ENCODE assay signal across 21 cellular contexts in genomic region chr12:693937-694533, GRCh38. TPM values are rescaled to one million over a fixed set of nuclear protein-coding genes. Genes with fewer than 3 reads are reported as not detected.
"Had no signal": no experiment of that assay in that cellular context is flagged by ENCODE, and none has a peak within 500 bp of the region (broad histone marks: within the 10 kb centered on the region; RNA-seq: fewer than 3 reads in every experiment).

No MANE protein-coding gene starts in this region.

- H3K4me1 ChIP-seq: foreskin keratinocyte, sigmoid colon, testis, upper lobe of left lung had no signal

- H3K27ac Mint-ChIP-seq: activated B cell treated with CpG ODN at 0.5 μM for 24 hours; activated CD8-positive, alpha-beta T cell treated with anti-CD3 and anti-CD28 coated beads for 36 hours; activated naive CD8-positive, alpha-beta T cell treated with anti-CD3 and anti-CD28 coated beads for 36 hours; brain; nephron; stimulated activated naive CD8-positive, alpha-beta T cell treated with anti-CD3 and anti-CD28 coated beads, Interleukin-15, Interleukin-2, amounts not matched to agents 100 ng/mL and 50 ng/mL, for 24 hours; T-helper 17 cell had no signal

- H3K36me3 ChIP-seq: sigmoid colon, spleen, upper lobe of left lung had no signal

- H3K27me3 ChIP-seq: foreskin keratinocyte, sigmoid colon, spleen, testis, upper lobe of left lung had no signal

- H3K27me3 Mint-ChIP-seq: activated B cell treated with CpG ODN at 0.5 μM for 24 hours; activated CD8-positive, alpha-beta T cell treated with anti-CD3 and anti-CD28 coated beads for 36 hours; activated naive CD8-positive, alpha-beta T cell treated with anti-CD3 and anti-CD28 coated beads for 36 hours; brain; central memory CD8-positive, alpha-beta T cell; memory B cell; stimulated activated naive CD8-positive, alpha-beta T cell treated with anti-CD3 and anti-CD28 coated beads, Interleukin-15, Interleukin-2, amounts not matched to agents 100 ng/mL and 50 ng/mL, for 24 hours; T-helper 17 cell had no signal

- H3K4me3 Mint-ChIP-seq: activated B cell treated with CpG ODN at 0.5 μM for 24 hours; activated CD8-positive, alpha-beta T cell treated with anti-CD3 and anti-CD28 coated beads for 36 hours; activated naive CD8-positive, alpha-beta T cell treated with anti-CD3 and anti-CD28 coated beads for 36 hours; brain; central memory CD8-positive, alpha-beta T cell; memory B cell; nephron; stimulated activated naive CD8-positive, alpha-beta T cell treated with anti-CD3 and anti-CD28 coated beads, Interleukin-15, Interleukin-2, amounts not matched to agents 100 ng/mL and 50 ng/mL, for 24 hours; T-helper 17 cell had no signal

- H3K27ac ChIP-seq: foreskin keratinocyte, sigmoid colon, testis, upper lobe of left lung had no signal

- ATAC-seq: activated CD8-positive, alpha-beta T cell treated with anti-CD3 and anti-CD28 coated beads for 36 hours; foreskin keratinocyte; left ventricle myocardium superior; T-helper 17 cell had no signal

- H3K9me3 ChIP-seq: testis had no signal

- H3K4me3 ChIP-seq: sigmoid colon, spleen, testis, upper lobe of left lung had no signal

- H3K9me3 Mint-ChIP-seq: central memory CD8-positive, alpha-beta T cell had no signal

- DNase-seq: activated B cell treated with CpG ODN at 0.5 μM for 24 hours; activated CD4-positive, alpha-beta T cell treated with anti-CD3 and anti-CD28 coated beads for 48 hours; activated CD8-positive, alpha-beta memory T cell treated with anti-CD3 and anti-CD28 coated beads, Interleukin-2, amount 50 U/mL, for 4 hours; activated CD8-positive, alpha-beta T cell treated with anti-CD3 and anti-CD28 coated beads for 36 hours; activated gamma-delta T cell; activated naive CD8-positive, alpha-beta T cell treated with anti-CD3 and anti-CD28 coated beads for 36 hours; activated T-cell treated with anti-CD3 and anti-CD28 coated beads, Interleukin-2, amount 50 U/mL, for 48 hours; effector memory CD4-positive, alpha-beta T cell; foreskin keratinocyte; left ventricle myocardium superior; sigmoid colon; spleen; T-helper 17 cell; testis had no signal

- H3K36me3 Mint-ChIP-seq: brain, memory B cell had no signal

- H3K4me1 Mint-ChIP-seq: brain, nephron had no signal

RNA-seq across cellular contexts. Expression of gene NINJ2, which starts 30.8 kb away (rescaled TPM):
- total RNA-seq: kidney epithelial cell had no signal
